In genomic region chr12:131564843-131565242, GRCh38 we compare ENCODE assay signal across 15 cellular contexts.
"Had no signal": no experiment of that assay in that cellular context is flagged by ENCODE, and none has a peak within 500 bp of the region (broad histone marks: within the 10 kb centered on the region; RNA-seq: fewer than 3 reads in every experiment).

No MANE protein-coding gene starts in this region.

- H3K4me1 Mint-ChIP-seq: activated CD8-positive, alpha-beta memory T cell treated with anti-CD3 and anti-CD28 coated beads, Interleukin-2, amount 10 ng/mL, durations not matched to agents 7 days and 5 days had no signal

- H3K27ac Mint-ChIP-seq: activated CD8-positive, alpha-beta memory T cell treated with anti-CD3 and anti-CD28 coated beads, Interleukin-2, amount 10 ng/mL, durations not matched to agents 7 days and 5 days; activated naive CD4-positive, alpha-beta T cell treated with anti-CD3 and anti-CD28 coated beads, Interleukin-2, amount 50 U/mL, for 72 hours; activated T-cell treated with anti-CD3 and anti-CD28 coated beads, Interleukin-2, amount 50 U/mL, for 24 hours; dendritic cell treated with granulocyte-macrophage colony-stimulating factor and Interleukin-4, amounts not matched to agents 40 ng/mL and 50 ng/mL, for 4 days; effector memory CD8-positive, alpha-beta T cell; neural progenitor cell had no signal

- DNase-seq: activated CD4-positive, alpha-beta T cell treated with anti-CD3 and anti-CD28 coated beads, Interleukin-2, amount 50 U/mL, for 4 hours; activated CD8-positive, alpha-beta memory T cell treated with anti-CD3 and anti-CD28 coated beads, Interleukin-2, amount 10 ng/mL, durations not matched to agents 7 days and 5 days; activated effector memory CD4-positive, alpha-beta T cell treated with Interleukin-2 at 50 U/mL for 16 hours; activated T-cell treated with anti-CD3 and anti-CD28 coated beads, Interleukin-2, amount 50 U/mL, for 24 hours; amniotic stem cell; effector memory CD8-positive, alpha-beta T cell; kidney; pancreas; stimulated activated CD4-positive, alpha-beta T cell treated with anti-CD3 and anti-CD28 coated beads, Interleukin-15, amount 100 ng/mL, for 24 hours had no signal

- H3K4me3 Mint-ChIP-seq: activated CD8-positive, alpha-beta memory T cell treated with anti-CD3 and anti-CD28 coated beads, Interleukin-2, amount 10 ng/mL, durations not matched to agents 7 days and 5 days; activated T-cell treated with anti-CD3 and anti-CD28 coated beads, Interleukin-2, amount 50 U/mL, for 24 hours; dendritic cell treated with granulocyte-macrophage colony-stimulating factor and Interleukin-4, amounts not matched to agents 40 ng/mL and 50 ng/mL, for 4 days had no signal

- ATAC-seq: activated CD4-positive, CD25-positive, alpha-beta regulatory T cell treated with anti-CD3 and anti-CD28 coated beads, Interleukin-2, amount 50 U/mL, for 24 hours; activated CD8-positive, alpha-beta memory T cell treated with anti-CD3 and anti-CD28 coated beads, Interleukin-2, amount 10 ng/mL, durations not matched to agents 7 days and 5 days; gastroesophageal sphincter had no signal

- H3K36me3 Mint-ChIP-seq: activated CD8-positive, alpha-beta memory T cell treated with anti-CD3 and anti-CD28 coated beads, Interleukin-2, amount 10 ng/mL, durations not matched to agents 7 days and 5 days; activated naive CD4-positive, alpha-beta T cell treated with anti-CD3 and anti-CD28 coated beads, Interleukin-2, amount 50 U/mL, for 72 hours; brain; neural progenitor cell had no signal

- H3K9me3 Mint-ChIP-seq: activated naive CD4-positive, alpha-beta T cell treated with anti-CD3 and anti-CD28 coated beads, Interleukin-2, amount 50 U/mL, for 72 hours; activated T-cell treated with anti-CD3 and anti-CD28 coated beads, Interleukin-2, amount 50 U/mL, for 24 hours; dendritic cell treated with granulocyte-macrophage colony-stimulating factor and Interleukin-4, amounts not matched to agents 40 ng/mL and 50 ng/mL, for 4 days; neural progenitor cell had no signal
